In the genomic region with DNA sequence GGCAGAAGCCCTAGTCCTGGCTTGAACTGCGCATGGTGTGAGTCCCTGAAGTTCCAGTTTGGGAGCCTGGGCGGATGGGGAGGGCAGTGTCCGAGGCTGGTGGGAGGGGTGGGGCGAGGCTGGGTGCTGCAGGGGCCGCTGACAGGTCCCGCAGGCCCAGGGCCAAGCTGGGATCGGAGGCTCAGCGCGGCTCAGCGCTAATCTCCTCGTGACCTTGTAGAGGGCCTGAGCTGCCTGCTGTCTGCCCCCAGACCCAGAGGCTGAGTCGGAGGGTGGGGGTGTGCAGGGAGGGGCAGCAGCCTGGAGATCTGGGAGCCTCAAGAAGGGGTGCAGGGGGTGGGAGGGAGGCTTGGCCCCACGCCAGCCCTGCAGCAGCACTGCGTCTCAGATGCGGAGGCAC, we compare ENCODE assay signal across 17 cellular contexts. TPM values are rescaled to one million over a fixed set of nuclear protein-coding genes. Genes with fewer than 3 reads are reported as not detected.
"Had no signal": no experiment of that assay in that cellular context is flagged by ENCODE, and none has a peak within 500 bp of the region (broad histone marks: within the 10 kb centered on the region; RNA-seq: fewer than 3 reads in every experiment).

No MANE protein-coding gene starts in this region.

- H3K9me3 ChIP-seq: esophagus squamous epithelium, thyroid gland had no signal

- H3K4me3 ChIP-seq: esophagus squamous epithelium, skin epidermis, thyroid gland had no signal

- FAIRE-seq: endometrium, urothelium cell line had no signal

- DNase-seq: activated CD4-positive, alpha-beta T cell treated with anti-CD3 and anti-CD28 coated beads for 4 hours; activated CD8-positive, alpha-beta memory T cell treated with anti-CD3 and anti-CD28 coated beads for 24 hours; activated naive CD4-positive, alpha-beta T cell treated with anti-CD3 and anti-CD28 coated beads, Interleukin-2, amount 50 U/mL, for 16 hours; activated T-cell treated with anti-CD3 and anti-CD28 coated beads for 4 hours; brain microvascular endothelial cell; esophagus squamous epithelium; foreskin fibroblast; head of caudate nucleus; islet precursor cell; nephron progenitor cell; thyroid gland had no signal

- H3K36me3 ChIP-seq: brain microvascular endothelial cell, esophagus squamous epithelium, thyroid gland had no signal

- H3K27ac ChIP-seq: brain microvascular endothelial cell, esophagus squamous epithelium, skin epidermis, thyroid gland, VCaP had no signal

RNA-seq across cellular contexts. Expression of gene ATP1A3, which starts 3.0 kb away (rescaled TPM):
- total RNA-seq: mesenteric fat pad, osteocyte had no signal
